In genomic region chr9:136482046-136482792, GRCh38 we compare ENCODE assay signal across 8 cellular contexts. TPM values are rescaled to one million over a fixed set of nuclear protein-coding genes. Genes with fewer than 3 reads are reported as not detected.
DNase-seq lines count a peak whose midpoint lies in the region; FAIRE-seq and TF ChIP-seq lines count a peak whose summit lies in the region.

No MANE protein-coding gene starts in this region.

- H3K4me3 ChIP-seq in AG09309 (ENCODE audit: control insufficient read depth, low read depth, low read length) (peak overlapping the region; percentile 54), PC-9 (peak overlapping the region; percentile 92), liver (ENCODE audit: low read depth in 1 of 3, low read length in 3 of 3) (peak overlapping the region; percentile 90 to 93 (median 92)), subcutaneous abdominal adipose tissue (ENCODE audit: low read depth in 1 of 5, low read length in 5 of 5) (peak overlapping the region; percentile 76 to 92 (median 84))

- peak overlapping the region; percentile 92 for H3K4me2 ChIP-seq in PC-9

- CTCF ChIA-PET in PC-9 (lab: Charles Lee) (no interaction called here), MCF 10A (lab: Yijun Ruan, JAX) (no interaction called here)

- no peaks in the 10 kb centered on the region for H3K9me2 ChIP-seq in PC-9 (ENCODE audit: insufficient read depth)

- H3K27ac ChIP-seq in PC-9 (peak overlapping the region; percentile 85), liver (ENCODE audit: low read depth in 1 of 2, low read length in 2 of 2) (peak overlapping the region; percentile 96 to 98), subcutaneous abdominal adipose tissue (ENCODE audit: low read depth, low read length) (peak overlapping the region; percentile 90)

- POLR2A ChIA-PET in PC-9 (lab: Charles Lee; ENCODE audit: unreplicated experiment) (no interaction called here), MCF 10A (lab: Yijun Ruan, JAX) (no interaction called here)

- peaks cover 68% of the 10 kb centered on the region for H3K79me2 ChIP-seq in PC-9 (ENCODE audit: low read depth)

- BruUV-seq in PC-9 (replicated peaks; lab: Mats Ljungman, UMichigan) (TSS peak; percentile 68), MCF 10A (replicated peaks; lab: Mats Ljungman, UMichigan) (TSS peak; percentile 67)

- no peaks in the 10 kb centered on the region for H3K9me3 Mint-ChIP-seq in MCF 10A (ENCODE audit: unreplicated experiment)

- H3K27me3 ChIP-seq in PC-9 (ENCODE audit: insufficient read depth, low read depth), result no peaks in the 10 kb centered on the region
- H3K27me3 ChIP-seq in liver (ENCODE audit: control insufficient read depth in 4 of 4, insufficient read depth in 4 of 4, low read length in 3 of 4), result no peaks in the 10 kb centered on the region
- no peaks in the 10 kb centered on the region for H3K27me3 ChIP-seq in subcutaneous abdominal adipose tissue (ENCODE audit: control insufficient read depth in 5 of 5, insufficient read depth in 4 of 5, low read length in 5 of 5)

- TF ChIP-seq CTCF in AG09309 (IDR thresholded peaks at IDR 0.05; ENCODE audit: control insufficient read depth, insufficient read depth, low read depth, low read length, missing control alignments), result no peak
- TF ChIP-seq CTCF in PC-9 (conservative IDR thresholded peaks at IDR 0.05), result no peak
- TF ChIP-seq CTCF in MCF 10A (IDR thresholded peaks at IDR 0.05; ENCODE audit: unreplicated experiment), result no peak
- TF ChIP-seq CTCF in liver (IDR thresholded peaks at IDR 0.05; ENCODE audit: low read depth, low read length, missing input control), result no peak

- peak overlapping the region; percentile 76 for H2AFZ ChIP-seq in PC-9

- H3K27me3 Mint-ChIP-seq in MCF 10A (ENCODE audit: insufficient read depth, unreplicated experiment), result no peaks in the 10 kb centered on the region

- TF ChIP-seq RAD21 in liver (IDR thresholded peaks at IDR 0.05), result no peak

- DNase-seq in AG09309 (ENCODE audit: low read depth), result no peak
- no peak for DNase-seq in GM19239 (ENCODE audit: insufficient read length, low spot score)
- peak in 1 of 2 experiments; percentile 17 for DNase-seq in PC-9
- DNase-seq in MCF 10A (ENCODE audit: unreplicated experiment), result peak; percentile 54
- DNase-seq in hippocampal formation (lab: John Stamatoyannopoulos, UW), result no peak
- DNase-seq in ureter (ENCODE audit: low spot score), result no peak

- H3K4me1 ChIP-seq in PC-9 (replicated peaks; ENCODE audit: insufficient read depth) (peaks cover 15% of the 10 kb centered on the region), liver (ENCODE audit: control insufficient read depth in 4 of 4, insufficient read depth in 4 of 4, low read length in 3 of 4) (peaks cover 17 to 44% (median 34%) of the 10 kb centered on the region in 4 donors), subcutaneous abdominal adipose tissue (ENCODE audit: control insufficient read depth in 5 of 5, insufficient read depth in 5 of 5, low read length in 5 of 5) (peaks cover 6 to 32% (median 28%) of the 10 kb centered on the region in 5 donors)

- peaks cover 60% of the 10 kb centered on the region for H4K20me1 ChIP-seq in PC-9 (ENCODE audit: insufficient read depth)

- no peaks in the 10 kb centered on the region for H3K9me3 ChIP-seq in PC-9 (ENCODE audit: insufficient read depth, low read depth)
- no peaks in the 10 kb centered on the region for H3K9me3 ChIP-seq in liver (ENCODE audit: control insufficient read depth in 4 of 4, low read length in 3 of 4)
- H3K9me3 ChIP-seq in subcutaneous abdominal adipose tissue (ENCODE audit: control insufficient read depth in 5 of 5, low read length in 5 of 5), result no peaks in the 10 kb centered on the region

- H3K4me1 Mint-ChIP-seq in MCF 10A (ENCODE audit: insufficient read depth, unreplicated experiment), result peaks cover 10% of the 10 kb centered on the region

- peak; percentile 68 for FAIRE-seq in GM19239 (lab: Jason Lieb, UNC)

- WGBS in liver, result 1% methylated on average over 39 of the region's 39 CpGs

- H3K36me3 ChIP-seq in PC-9 (ENCODE audit: low read depth), result peaks cover 10% of the 10 kb centered on the region; the same call in 1 of the 2 replicates
- peaks cover 6 to 9% (median 6%) of the 10 kb centered on the region in 4 donors for H3K36me3 ChIP-seq in liver (ENCODE audit: control insufficient read depth in 4 of 4, insufficient read depth in 3 of 4, low read depth in 1 of 4, low read length in 3 of 4)
- peaks cover 0 to 21% (median 9%) of the 10 kb centered on the region in 5 donors for H3K36me3 ChIP-seq in subcutaneous abdominal adipose tissue (ENCODE audit: control insufficient read depth in 5 of 5, insufficient read depth in 5 of 5, low read length in 5 of 5)

- H3K36me3 Mint-ChIP-seq in MCF 10A (ENCODE audit: insufficient read depth, unreplicated experiment), result peaks cover 49% of the 10 kb centered on the region

- peaks cover 19% of the 10 kb centered on the region; the same call in 1 of the 2 replicates for H3F3A ChIP-seq in PC-9 (ENCODE audit: insufficient read depth, low read depth)

- peak overlapping the region; percentile 100 for H3K27ac Mint-ChIP-seq in MCF 10A (ENCODE audit: low read depth, unreplicated experiment)

- intact Hi-C loops in PC-9 (cut with micrococcal nuclease; ENCODE audit: unreplicated experiment) (loop anchor here (5.0 to 10.0 kb wide), 3 partner anchors 137 to 365 kb away; partner anchors contain the start of genes CCDC183, TMEM141 and TMEM250), MCF 10A (cut with micrococcal nuclease) (no loop called here)

- peak overlapping the region; percentile 98 for H3K4me3 Mint-ChIP-seq in MCF 10A (ENCODE audit: unreplicated experiment)

- H3K9ac ChIP-seq in liver (ENCODE audit: low read depth in 1 of 2, low read length in 2 of 2), result peak overlapping the region; percentile 87 to 93
- peak overlapping the region; percentile 39 to 96 (median 92) for H3K9ac ChIP-seq in subcutaneous abdominal adipose tissue (ENCODE audit: low read length in 5 of 5)

TF ChIP-seq in liver, 16 proteins besides CTCF, POLR2A, EP300 and RAD21:
- peak; percentile 29 for TF ChIP-seq SP1 (IDR thresholded peaks at IDR 0.05)
- TF ChIP-seq REST (IDR thresholded peaks at IDR 0.05), result no peak
- peak; percentile 23 to 31 for TF ChIP-seq HNF4A (conservative IDR thresholded peaks at IDR 0.05)

RNA-seq across cellular contexts. Expression of gene SEC16A, which starts 0.6 kb away (rescaled TPM):
- total RNA-seq in PC-9 (2021) (81.8 and 90.1 TPM in 2 replicates), MCF 10A (2022) (85.8 and 88.8 TPM in 2 replicates), liver (10 to 100 TPM; 21.7 to 96.1 TPM), ureter (102 TPM)
- 10 to 100 TPM; 43.3 to 88.7 TPM for polyA plus RNA-seq in liver

RNA-seq across cellular contexts. Expression of gene INPP5E, which starts 42.6 kb away (rescaled TPM):
- total RNA-seq in PC-9 (2021) (18.2 and 22.5 TPM in 2 replicates), MCF 10A (2022) (16.3 and 17.4 TPM in 2 replicates), liver (1 to 10 TPM; 3.1 to 3.3 TPM), ureter (13.5 TPM)
- polyA plus RNA-seq in liver, result 1 to 10 TPM; 1.0 to 2.7 TPM
